Comparison of ENCODE assay signal across 8 cellular contexts in the genomic region with DNA sequence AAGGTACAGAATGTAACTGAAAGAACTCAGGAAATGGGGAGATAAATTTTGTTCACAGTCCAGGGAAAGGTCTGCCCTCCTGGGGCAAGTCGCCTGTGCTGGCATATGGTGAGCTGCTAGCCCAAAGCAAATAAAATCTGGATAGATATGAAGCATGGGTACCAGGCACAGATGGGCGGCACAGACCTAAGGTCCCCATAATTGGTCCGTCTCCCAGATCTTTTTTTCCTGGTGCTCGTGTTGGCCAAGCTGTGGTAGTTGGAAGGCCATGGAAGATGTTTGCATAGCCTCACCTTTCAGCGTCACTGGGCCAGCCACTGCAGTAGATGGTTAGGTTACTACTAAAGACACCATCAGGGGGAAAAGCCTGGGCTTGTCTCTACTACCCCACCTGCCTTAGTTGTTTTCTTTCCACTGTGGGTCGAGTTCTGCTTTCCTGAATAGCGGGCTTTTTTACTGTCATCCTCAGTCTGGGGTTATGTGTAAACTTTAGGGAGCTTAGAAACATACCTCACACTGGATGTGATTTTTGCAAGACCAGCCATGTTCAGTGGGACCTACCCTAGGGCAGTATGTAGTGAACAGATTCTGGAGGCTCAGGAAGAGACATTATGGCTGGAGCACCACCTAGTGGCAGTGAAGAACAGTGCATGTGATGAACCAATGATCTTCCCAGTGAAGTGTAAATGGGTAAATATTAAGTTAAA. TPM values are rescaled to one million over a fixed set of nuclear protein-coding genes. Genes with fewer than 3 reads are reported as not detected.
A peak's percentile ranks its signal among the peaks of the same experiment; 100 is the strongest.
DNase-seq lines count a peak whose midpoint lies in the region; ATAC-seq and TF ChIP-seq lines count a peak whose summit lies in the region.

No MANE protein-coding gene starts in this region.

- no peaks in the 10 kb centered on the region for H3K9me2 ChIP-seq in Karpas-422 (replicated peaks; ENCODE audit: insufficient read depth, low read length)

- peak; percentile 63 for ATAC-seq in GM21529 (IDR thresholded peaks at IDR 0.05; ENCODE audit: unreplicated experiment)
- no peak for ATAC-seq in GM18505 (IDR thresholded peaks at IDR 0.05; ENCODE audit: unreplicated experiment)

- no peak overlapping the region for H3K4me3 Mint-ChIP-seq in osteocyte (ENCODE audit: unreplicated experiment)

- H3K4me3 ChIP-seq in Karpas-422 (ENCODE audit: low read length): no peak overlapping the region
- H3K4me3 ChIP-seq in SJCRH30: no peak overlapping the region
- H3K4me3 ChIP-seq in foreskin fibroblast (ENCODE audit: low read depth in 1 of 2, low read length in 2 of 2): no peak overlapping the region

- H2AFZ ChIP-seq in Karpas-422 (ENCODE audit: low read length): no peak overlapping the region

- H3K27me3 Mint-ChIP-seq in osteocyte (ENCODE audit: unreplicated experiment): no peaks in the 10 kb centered on the region

- no peak overlapping the region for H3K4me2 ChIP-seq in Karpas-422 (ENCODE audit: low read depth, low read length, poor library complexity, severe bottlenecking)

- DNase-seq in EH (ENCODE audit: low read depth) (peak; percentile 79), Karpas-422 (peak; percentile 85), SJCRH30 (peak; percentile 57 to 86), foreskin fibroblast (peak; percentile 68 to 89), osteocyte (ENCODE audit: extremely low spot score, unreplicated experiment) (peak; percentile 44)
- peak; percentile 57 for DNase-seq in activated gamma-delta T cell treated with anti-CD3 and anti-CD28 coated beads, Interleukin-2, amount 50 U/mL, for 16 hours (ENCODE audit: low read depth)

- H3K9me3 ChIP-seq in Karpas-422 (ENCODE audit: low read length) (no peaks in the 10 kb centered on the region), SJCRH30 (replicated peaks) (no peaks in the 10 kb centered on the region)

- TF ChIP-seq POLR2A in GM18505 (IDR thresholded peaks at IDR 0.05; ENCODE audit: borderline replicate concordance, extremely low read depth, insufficient read depth, insufficient read length): no peak

- no peaks in the 10 kb centered on the region for H3K36me3 ChIP-seq in Karpas-422 (ENCODE audit: insufficient read depth, low read length)
- no peaks in the 10 kb centered on the region for H3K36me3 ChIP-seq in SJCRH30

- no peak overlapping the region for H3K27ac ChIP-seq in Karpas-422 (ENCODE audit: low read length)
- no peak overlapping the region for H3K27ac ChIP-seq in SJCRH30

- no peaks in the 10 kb centered on the region for H3K9me3 Mint-ChIP-seq in osteocyte (ENCODE audit: unreplicated experiment)

- TF ChIP-seq CTCF in foreskin fibroblast (IDR thresholded peaks at IDR 0.05; ENCODE audit: low read depth, low read length) (peak; percentile 89), osteocyte (IDR thresholded peaks at IDR 0.05) (peak; percentile 94)

- H3K4me1 ChIP-seq in Karpas-422 (ENCODE audit: low read length): peaks cover 4% of the 10 kb centered on the region; the same call in 1 of the 2 replicates
- H3K4me1 ChIP-seq in SJCRH30: peaks cover 3% of the 10 kb centered on the region; the same call in 1 of the 2 replicates

- no peaks in the 10 kb centered on the region for H4K20me1 ChIP-seq in Karpas-422 (ENCODE audit: insufficient read depth, low read depth, low read length)

- no peak overlapping the region for H3K9ac ChIP-seq in Karpas-422 (ENCODE audit: low read length)

- H3K27me3 ChIP-seq in Karpas-422 (ENCODE audit: low read length): no peaks in the 10 kb centered on the region
- no peaks in the 10 kb centered on the region for H3K27me3 ChIP-seq in SJCRH30

- no peaks in the 10 kb centered on the region for H3K79me2 ChIP-seq in Karpas-422 (ENCODE audit: low read length)

- no peak overlapping the region for H3K27ac Mint-ChIP-seq in osteocyte (ENCODE audit: unreplicated experiment)

- H3K4me1 Mint-ChIP-seq in osteocyte (ENCODE audit: unreplicated experiment): peaks cover 18% of the 10 kb centered on the region

- no peaks in the 10 kb centered on the region for H3K36me3 Mint-ChIP-seq in osteocyte (ENCODE audit: unreplicated experiment)

RNA-seq across cellular contexts. Expression of a gene that starts 24.2 kb away (rescaled TPM):
- 16.3 and 18.0 TPM in 2 replicates for total RNA-seq in Karpas-422 (2014; rRNA removed; shearing (Covaris generic); ENCODE audit: low replicate concordance)
- total RNA-seq in SJCRH30 (2014; rRNA removed; shearing (Covaris generic)): 17.7 and 21.4 TPM in 2 replicates
- 26.3 and 32.8 TPM in 2 replicates for total RNA-seq in osteocyte
